Comparison of ENCODE assay signal across 2 cellular contexts in genomic region chr10:100985336-100985735, GRCh38.
TF ChIP-seq lines count a peak whose summit lies in the region.

No MANE protein-coding gene starts in this region.

TF ChIP-seq in A549, 52 proteins besides CTCF, POLR2A, EP300 and RAD21:
- TF ChIP-seq JUN (IDR thresholded peaks at IDR 0.05) (no peak), EHF (CRISPR knock-in tag; IDR thresholded peaks at IDR 0.05) (no peak), PBX3 (IDR thresholded peaks at IDR 0.05) (no peak), EHMT2 (IDR thresholded peaks at IDR 0.05; ENCODE audit: low read depth) (no peak), MAX (IDR thresholded peaks at IDR 0.05) (no peak), HES2 (IDR thresholded peaks at IDR 0.05) (no peak), CHD2 (IDR thresholded peaks at IDR 0.05; ENCODE audit: low read length, partially characterized antibody) (no peak), TFCP2L1 (CRISPR knock-in tag; IDR thresholded peaks at IDR 0.05) (no peak), NR3C1 (IDR thresholded peaks at IDR 0.05) (no peak), FOSB (CRISPR knock-in tag; IDR thresholded peaks at IDR 0.05) (no peak), SMC3 (IDR thresholded peaks at IDR 0.05) (no peak), BCL3 (IDR thresholded peaks at IDR 0.05) (no peak), HOXB5 (CRISPR knock-in tag; IDR thresholded peaks at IDR 0.05) (no peak), BHLHE40 (IDR thresholded peaks at IDR 0.05; ENCODE audit: low read depth, low read length) (no peak), RNF2 (IDR thresholded peaks at IDR 0.05; ENCODE audit: borderline replicate concordance, low read depth) (no peak), TP53 (CRISPR knock-in tag; IDR thresholded peaks at IDR 0.05) (no peak), ZNF302 (CRISPR knock-in tag; IDR thresholded peaks at IDR 0.05) (no peak), RFX5 (IDR thresholded peaks at IDR 0.05) (no peak), POLR2AphosphoS2 (conservative IDR thresholded peaks at IDR 0.05; ENCODE audit: low read length) (no peak)
- TF ChIP-seq, protein P1, sequence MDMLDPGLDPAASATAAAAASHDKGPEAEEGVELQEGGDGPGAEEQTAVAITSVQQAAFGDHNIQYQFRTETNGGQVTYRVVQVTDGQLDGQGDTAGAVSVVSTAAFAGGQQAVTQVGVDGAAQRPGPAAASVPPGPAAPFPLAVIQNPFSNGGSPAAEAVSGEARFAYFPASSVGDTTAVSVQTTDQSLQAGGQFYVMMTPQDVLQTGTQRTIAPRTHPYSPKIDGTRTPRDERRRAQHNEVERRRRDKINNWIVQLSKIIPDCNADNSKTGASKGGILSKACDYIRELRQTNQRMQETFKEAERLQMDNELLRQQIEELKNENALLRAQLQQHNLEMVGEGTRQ (IDR thresholded peaks at IDR 0.05) = no peak

TF ChIP-seq in K562, 482 proteins besides CTCF, POLR2A, EP300 and RAD21:
- no peak for TF ChIP-seq TEAD4 (IDR thresholded peaks at IDR 0.05; ENCODE audit: low read length)
- TF ChIP-seq TEAD4 (CRISPR knock-in tag; IDR thresholded peaks at IDR 0.05; ENCODE audit: borderline replicate concordance) = no peak
- no peak for TF ChIP-seq ATF2 (CRISPR knock-in tag; IDR thresholded peaks at IDR 0.05)
- TF ChIP-seq MTA2 (IDR thresholded peaks at IDR 0.05; ENCODE audit: low read depth) = no peak
- TF ChIP-seq RBM14 (IDR thresholded peaks at IDR 0.05; ENCODE audit: borderline replicate concordance, insufficient read depth, low read depth, low read length) = no peak
- TF ChIP-seq E2F3 (CRISPR knock-in tag; IDR thresholded peaks at IDR 0.05) = no peak
- TF ChIP-seq, protein P2, sequence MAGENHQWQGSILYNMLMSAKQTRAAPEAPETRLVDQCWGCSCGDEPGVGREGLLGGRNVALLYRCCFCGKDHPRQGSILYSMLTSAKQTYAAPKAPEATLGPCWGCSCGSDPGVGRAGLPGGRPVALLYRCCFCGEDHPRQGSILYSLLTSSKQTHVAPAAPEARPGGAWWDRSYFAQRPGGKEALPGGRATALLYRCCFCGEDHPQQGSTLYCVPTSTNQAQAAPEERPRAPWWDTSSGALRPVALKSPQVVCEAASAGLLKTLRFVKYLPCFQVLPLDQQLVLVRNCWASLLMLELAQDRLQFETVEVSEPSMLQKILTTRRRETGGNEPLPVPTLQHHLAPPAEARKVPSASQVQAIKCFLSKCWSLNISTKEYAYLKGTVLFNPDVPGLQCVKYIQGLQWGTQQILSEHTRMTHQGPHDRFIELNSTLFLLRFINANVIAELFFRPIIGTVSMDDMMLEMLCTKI (IDR thresholded peaks at IDR 0.05; ENCODE audit: partially characterized antibody) = no peak
- no peak for TF ChIP-seq SP2 (IDR thresholded peaks at IDR 0.05; ENCODE audit: extremely low read depth, low read depth, low read length, poor library complexity, severe bottlenecking)
- no peak for TF ChIP-seq UBTF (IDR thresholded peaks at IDR 0.05; ENCODE audit: borderline replicate concordance in 1 of 2, low read depth in 2 of 2, low read length in 2 of 2)
- TF ChIP-seq SRSF1 (IDR thresholded peaks at IDR 0.05; ENCODE audit: low read depth, low read length) = no peak
- no peak for TF ChIP-seq ZBTB12 (CRISPR knock-in tag; IDR thresholded peaks at IDR 0.05)
- TF ChIP-seq PHTF2 (CRISPR knock-in tag; IDR thresholded peaks at IDR 0.05) = no peak
- no peak for TF ChIP-seq ERF (CRISPR knock-in tag; IDR thresholded peaks at IDR 0.05)
- TF ChIP-seq NR1H2 (CRISPR knock-in tag; IDR thresholded peaks at IDR 0.05) = no peak
- no peak for TF ChIP-seq BRCA1 (IDR thresholded peaks at IDR 0.05)
- TF ChIP-seq BRCA1 (CRISPR knock-in tag; IDR thresholded peaks at IDR 0.05) = no peak
- TF ChIP-seq NELFE (IDR thresholded peaks at IDR 0.05; ENCODE audit: insufficient read depth, insufficient read length) = no peak
- TF ChIP-seq ZNF583 (CRISPR knock-in tag; IDR thresholded peaks at IDR 0.05) = no peak
- TF ChIP-seq ZNF140 (CRISPR knock-in tag; IDR thresholded peaks at IDR 0.05) = no peak
- TF ChIP-seq PURB (CRISPR knock-in tag; IDR thresholded peaks at IDR 0.05; ENCODE audit: low read depth) = no peak
- no peak for TF ChIP-seq FUS (optimal IDR thresholded peaks at IDR 0.05; ENCODE audit: low read depth, low read length)
